9 cellular contexts compared by ENCODE assay signal in genomic region chr3:140276698-140277097, GRCh38.
DNase-seq lines count a peak whose midpoint lies in the region; ATAC-seq and TF ChIP-seq lines count a peak whose summit lies in the region.
"Had no signal": no experiment of that assay in that cellular context is flagged by ENCODE, and none has a peak within 500 bp of the region (broad histone marks: within the 10 kb centered on the region; RNA-seq: fewer than 3 reads in every experiment).

No MANE protein-coding gene starts in this region.

- in situ Hi-C loops in astrocyte of the spinal cord (cut with HindIII; ENCODE audit: low sequenced_read_pairs): no loop called here

- H3K4me2 ChIP-seq in DOHH2 (ENCODE audit: low read length) (no peak overlapping the region), Loucy (ENCODE audit: low read depth, low read length, poor library complexity, severe bottlenecking) (no peak overlapping the region)

- TF ChIP-seq CTCF in DOHH2 (IDR thresholded peaks at IDR 0.05; ENCODE audit: low read depth, low read length, poor library complexity, severe bottlenecking): peak; percentile 52
- peak; percentile 41 for TF ChIP-seq CTCF in Loucy (conservative IDR thresholded peaks at IDR 0.05; ENCODE audit: low read length)
- peak; percentile 43 for TF ChIP-seq CTCF in astrocyte of the spinal cord (IDR thresholded peaks at IDR 0.05; ENCODE audit: low read depth, low read length)
- TF ChIP-seq CTCF in suprapubic skin (IDR thresholded peaks at IDR 0.05): no peak

- WGBS in suprapubic skin: 72% methylated on average over 3 of the region's 3 CpGs

- H3K9me2 ChIP-seq in DOHH2 (replicated peaks; ENCODE audit: control insufficient read depth, low read length): no peaks in the 10 kb centered on the region
- H3K9me2 ChIP-seq in Loucy (replicated peaks; ENCODE audit: low read depth, low read length): no peaks in the 10 kb centered on the region

- DNase-seq in astrocyte of the spinal cord (ENCODE audit: low read depth, low spot score): peak; percentile 10
- peak; percentile 28 for DNase-seq in myocyte (ENCODE audit: low read depth)
- DNase-seq in hepatic stellate cell (ENCODE audit: low spot score): no peak
- DNase-seq in Kasumi-1 (lab: John Stamatoyannopoulos, UW): no peak
- no peak for DNase-seq in suprapubic skin (ENCODE audit: low spot score in 2 of 2)

- TF ChIP-seq POLR2A in suprapubic skin (IDR thresholded peaks at IDR 0.05): no peak

- H3K79me2 ChIP-seq in DOHH2 (ENCODE audit: control insufficient read depth, low read length) (no peaks in the 10 kb centered on the region), Loucy (ENCODE audit: insufficient read depth, low read length) (no peaks in the 10 kb centered on the region)

- H2AFZ ChIP-seq in Loucy (ENCODE audit: low read length): no peak overlapping the region

- no peak for TF ChIP-seq EP300 in suprapubic skin (IDR thresholded peaks at IDR 0.05)

- H4K20me1 ChIP-seq in DOHH2 (ENCODE audit: control insufficient read depth, insufficient read depth, low read depth, low read length) (no peaks in the 10 kb centered on the region), Loucy (ENCODE audit: insufficient read depth, low read length, poor library complexity, severe bottlenecking) (no peaks in the 10 kb centered on the region)

- H3K27me3 ChIP-seq in DOHH2 (ENCODE audit: control insufficient read depth, low read length) (peaks cover 3% of the 10 kb centered on the region; the same call in 1 of the 2 replicates), Loucy (ENCODE audit: insufficient read depth, low read length, poor library complexity, severe bottlenecking) (no peaks in the 10 kb centered on the region), suprapubic skin (no peaks in the 10 kb centered on the region)

- no peaks in the 10 kb centered on the region for H3K36me3 ChIP-seq in DOHH2 (ENCODE audit: control insufficient read depth, low read length)
- no peaks in the 10 kb centered on the region for H3K36me3 ChIP-seq in Loucy (ENCODE audit: insufficient read depth, low read length)
- no peaks in the 10 kb centered on the region for H3K36me3 ChIP-seq in suprapubic skin

- H3K27ac ChIP-seq in DOHH2 (ENCODE audit: low read depth, low read length): no peak overlapping the region
- no peak overlapping the region for H3K27ac ChIP-seq in suprapubic skin

- ATAC-seq in HG02885 (IDR thresholded peaks at IDR 0.05; ENCODE audit: poor library complexity, unreplicated experiment): no peak
- ATAC-seq: activated T-helper 17 cell treated with anti-CD3 and anti-CD28 coated beads, Interleukin-2, amount 50 U/mL, for 72 hours had no signal

- no peaks in the 10 kb centered on the region for H3K9me3 ChIP-seq in DOHH2 (ENCODE audit: control insufficient read depth, insufficient read depth, low read length)
- no peaks in the 10 kb centered on the region for H3K9me3 ChIP-seq in Loucy (ENCODE audit: insufficient read depth, low read depth, low read length)
- H3K9me3 ChIP-seq in suprapubic skin: no peaks in the 10 kb centered on the region

- H3F3A ChIP-seq in DOHH2 (ENCODE audit: control insufficient read depth, insufficient read depth): no peaks in the 10 kb centered on the region
- no peaks in the 10 kb centered on the region for H3F3A ChIP-seq in Loucy (ENCODE audit: low read depth)

- no peak overlapping the region for H3K9ac ChIP-seq in Loucy (ENCODE audit: low read depth, low read length, poor library complexity, severe bottlenecking)

- no peaks in the 10 kb centered on the region for H3K4me1 ChIP-seq in DOHH2 (ENCODE audit: control insufficient read depth, low read length)
- no peaks in the 10 kb centered on the region for H3K4me1 ChIP-seq in Loucy (ENCODE audit: insufficient read depth, low read length, poor library complexity, severe bottlenecking)
- H3K4me1 ChIP-seq in suprapubic skin: no peaks in the 10 kb centered on the region

- H3K4me3 ChIP-seq in DOHH2 (ENCODE audit: low read length) (no peak overlapping the region), Loucy (ENCODE audit: low read length, poor library complexity, severe bottlenecking) (no peak overlapping the region), astrocyte of the spinal cord (ENCODE audit: low read depth, low read length) (no peak overlapping the region), suprapubic skin (no peak overlapping the region)

Comparison
In these comparisons a context has a peak if more than half of its experiments do, and no peak if none do; other contexts are left out.
1. CTCF ChIP-seq: peak in DOHH2 (single experiment), Loucy (single experiment) and astrocyte of the spinal cord (single experiment); none in suprapubic skin (0 of 2).
2. DNase-seq: peak in astrocyte of the spinal cord (single experiment) and myocyte (single experiment); none in hepatic stellate cell (single experiment), Kasumi-1 (0 of 2) and suprapubic skin (0 of 2).